In genomic region chrX:15854712-15855561, GRCh38 we compare ENCODE assay signal across 8 cellular contexts. TPM values are rescaled to one million over a fixed set of nuclear protein-coding genes. Genes with fewer than 3 reads are reported as not detected.
DNase-seq lines count a peak whose midpoint lies in the region; ATAC-seq lines count a peak whose summit lies in the region.

Gene AP1S2, minus strand, starts transcription at chrX:15854813. Its CDS starts 2,289 bp downstream, at chrX:15852524.

- H3K9me3 Mint-ChIP-seq in IgD-negative memory B cell: no peaks in the 10 kb centered on the region

- H3K27me3 ChIP-seq in mononuclear cell (ENCODE audit: insufficient read depth, low read length): no peaks in the 10 kb centered on the region

- H3K4me3 Mint-ChIP-seq in IgD-negative memory B cell: peak within 1 kb of the TSS; percentile 97 to 98 (median 98)

- peaks cover 2% of the 10 kb centered on the region for H3K36me3 Mint-ChIP-seq in IgD-negative memory B cell

- ATAC-seq in GM21576 (IDR thresholded peaks at IDR 0.05; ENCODE audit: unreplicated experiment): peak; percentile 95

- H3K27me3 Mint-ChIP-seq in IgD-negative memory B cell: no peaks in the 10 kb centered on the region

- no peaks in the 10 kb centered on the region for H3K9me3 ChIP-seq in mononuclear cell (ENCODE audit: low read depth, low read length)

- DNase-seq in DMS114 treated with DMSO at 0.1 percent for 48 hours (lab: John Stamatoyannopoulos, UW; ENCODE audit: unreplicated experiment): peak; percentile 86
- peak; percentile 96 for DNase-seq in OCI-M1 (lab: John Stamatoyannopoulos, UW)
- peak; percentile 84 for DNase-seq in activated T-cell treated with anti-CD3 and anti-CD28 coated beads for 24 hours (ENCODE audit: low read depth)
- peak; percentile 58 for DNase-seq in epidermal melanocyte (ENCODE audit: insufficient read length, low spot score)
- peak; percentile 78 to 96 for DNase-seq in stimulated activated CD8-positive, alpha-beta memory T cell treated with anti-CD3 and anti-CD28 coated beads, Interleukin-2, amount 100 ng/mL, for 48 hours (ENCODE audit: low read depth in 2 of 2)

- peak within 1 kb of the TSS; percentile 98 to 99 (median 99) for H3K27ac Mint-ChIP-seq in IgD-negative memory B cell

- peak within 1 kb of the TSS; percentile 63 for H3K4me3 ChIP-seq in mononuclear cell (ENCODE audit: low read length)

- H3K4me1 ChIP-seq in mononuclear cell (ENCODE audit: insufficient read depth, low read length): peaks cover 21% of the 10 kb centered on the region

- H3K4me1 Mint-ChIP-seq in IgD-negative memory B cell: peaks cover 14 to 26% (median 24%) of the 10 kb centered on the region in 3 donors

RNA-seq across cellular contexts. Expression of gene AP1S2, which starts in this region (rescaled TPM):
- 80.7 TPM for polyA plus RNA-seq in IgD-negative memory B cell
- total RNA-seq in mononuclear cell: 170 TPM

Comparison
In these comparisons a context has a peak if more than half of its experiments do, and no peak if none do; other contexts are left out.
1. Peak in every context shown above with its lines: DNase-seq, ATAC-seq and H3K4me3 ChIP-seq.